8 cellular contexts compared by ENCODE assay signal in genomic region chr6:3229566-3230274, GRCh38. TPM values are rescaled to one million over a fixed set of nuclear protein-coding genes. Genes with fewer than 3 reads are reported as not detected.
DNase-seq lines count a peak whose midpoint lies in the region; ATAC-seq and TF ChIP-seq lines count a peak whose summit lies in the region.

No MANE protein-coding gene starts in this region.

- no peak for DNase-seq in GM12864 (ENCODE audit: low read depth)
- DNase-seq in NCI-H2081 (lab: John Stamatoyannopoulos, UW), result peak; percentile 81 to 85
- DNase-seq in activated naive CD4-positive, alpha-beta T cell treated with anti-CD3 and anti-CD28 coated beads, Interleukin-2, amount 50 U/mL, for 72 hours (ENCODE audit: low spot score in 2 of 2), result no peak
- peak in 1 of 3 donors; percentile 56 for DNase-seq in mucosa of descending colon
- DNase-seq in dermis blood vessel endothelial cell, result no peak
- no peak for DNase-seq in EL
- DNase-seq in GM03348 (ENCODE audit: low spot score), result no peak

- no peaks in the 10 kb centered on the region for H3K9me3 ChIP-seq in mucosa of descending colon

- intact Hi-C loops in mucosa of descending colon (cut with DNase I, micrococcal nuclease), result no loop called here

- H3K36me3 ChIP-seq in mucosa of descending colon (ENCODE audit: low read depth), result no peaks in the 10 kb centered on the region

- no peaks in the 10 kb centered on the region for H3K9me3 Mint-ChIP-seq in activated naive CD4-positive, alpha-beta T cell treated with anti-CD3 and anti-CD28 coated beads, Interleukin-2, amount 50 U/mL, for 72 hours

- H3K4me3 ChIP-seq in GM12864 (ENCODE audit: low read depth, low read length) (peak overlapping the region; percentile 48), mucosa of descending colon (no peak overlapping the region)

- H3K4me1 ChIP-seq in mucosa of descending colon (ENCODE audit: low read depth), result peaks cover 44% of the 10 kb centered on the region

- no peak for TF ChIP-seq CTCF in GM12864 (IDR thresholded peaks at IDR 0.05; ENCODE audit: low read depth, low read length, missing control alignments)
- no peak for TF ChIP-seq CTCF in mucosa of descending colon (IDR thresholded peaks at IDR 0.05)

- H3K27ac Mint-ChIP-seq in activated naive CD4-positive, alpha-beta T cell treated with anti-CD3 and anti-CD28 coated beads, Interleukin-2, amount 50 U/mL, for 72 hours, result no peak overlapping the region

- H3K36me3 Mint-ChIP-seq in activated naive CD4-positive, alpha-beta T cell treated with anti-CD3 and anti-CD28 coated beads, Interleukin-2, amount 50 U/mL, for 72 hours, result peaks cover 0 to 10% of the 10 kb centered on the region in 2 donors

- peak; percentile 42 to 55 for ATAC-seq in activated naive CD4-positive, alpha-beta T cell treated with anti-CD3 and anti-CD28 coated beads, Interleukin-2, amount 50 U/mL, for 72 hours
- ATAC-seq in mucosa of descending colon (peak; percentile 29), GM21723 (IDR thresholded peaks at IDR 0.05; ENCODE audit: unreplicated experiment) (no peak)

RNA-seq across cellular contexts. Expression of gene TUBB2B, which starts 2.3 kb away (rescaled TPM):
- under 1 TPM in 1 of 2 donors, not detected in 1; 0.43 TPM for total RNA-seq in activated naive CD4-positive, alpha-beta T cell treated with anti-CD3 and anti-CD28 coated beads, Interleukin-2, amount 50 U/mL, for 72 hours
- 10 to 100 TPM in 1 of 3 donors, 1 to 10 TPM in 1, under 1 TPM in 1; 0.87 to 18.5 (median 3.6) TPM for total RNA-seq in mucosa of descending colon
- total RNA-seq in dermis blood vessel endothelial cell, result 6.7 and 9.7 TPM in 2 replicates

RNA-seq across cellular contexts. Expression of gene PSMG4, which starts 29.0 kb away (rescaled TPM):
- 10 to 100 TPM; 14.6 to 37.7 TPM for total RNA-seq in activated naive CD4-positive, alpha-beta T cell treated with anti-CD3 and anti-CD28 coated beads, Interleukin-2, amount 50 U/mL, for 72 hours
- total RNA-seq in mucosa of descending colon, result 10 to 100 TPM; 14.8 to 19.8 (median 16.2) TPM
- total RNA-seq in dermis blood vessel endothelial cell, result 31.8 and 33.5 TPM in 2 replicates

Comparison
In these comparisons a context has a peak if more than half of its experiments do, and no peak if none do; other contexts are left out.
1. DNase-seq: peak in NCI-H2081 (2 of 2); none in GM12864 (single experiment), activated naive CD4-positive, alpha-beta T cell treated with anti-CD3 and anti-CD28 coated beads, Interleukin-2, amount 50 U/mL, for 72 hours (0 of 2), dermis blood vessel endothelial cell (single experiment), EL (single experiment) and GM03348 (single experiment).